Comparison of ENCODE assay signal across 13 cellular contexts in genomic region chr22:31579835-31580242, GRCh38.
DNase-seq lines count a peak whose midpoint lies in the region; ATAC-seq and TF ChIP-seq lines count a peak whose summit lies in the region.
"Had no signal": no experiment of that assay in that cellular context is flagged by ENCODE, and none has a peak within 500 bp of the region (broad histone marks: within the 10 kb centered on the region; RNA-seq: fewer than 3 reads in every experiment).

No MANE protein-coding gene starts in this region.

- H3K4me3 Mint-ChIP-seq in natural killer cell = no peak overlapping the region

- H3K4me1 Mint-ChIP-seq in natural killer cell = peaks cover 0 to 4% of the 10 kb centered on the region in 2 donors

- ATAC-seq in natural killer cell = no peak

- H3K27ac ChIP-seq in VCaP = peak overlapping the region; percentile 83
- H3K27ac ChIP-seq: KMS-11, tibial nerve had no signal

- DNase-seq in DMS 273 (lab: John Stamatoyannopoulos, UW; ENCODE audit: unreplicated experiment) (peak; percentile 20), DMS 273 treated with DMSO at 0.1 percent for 48 hours (lab: John Stamatoyannopoulos, UW) (no peak), NCI-H146 treated with DMSO at 0.1 percent for 48 hours (lab: John Stamatoyannopoulos, UW; ENCODE audit: unreplicated experiment) (peak; percentile 96), natural killer cell (no peak), anterior cingulate cortex (lab: John Stamatoyannopoulos, UW) (no peak), OCI-M1 (lab: John Stamatoyannopoulos, UW) (no peak)
- DNase-seq in stimulated activated CD4-positive, alpha-beta T cell treated with anti-CD3 and anti-CD28 coated beads, Interleukin-2, amount 100 ng/mL, for 24 hours = no peak
- DNase-seq: 8988T; activated CD8-positive, alpha-beta memory T cell treated with anti-CD3 and anti-CD28 coated beads, Interleukin-2, amount 50 U/mL, for 48 hours; Calu3 had no signal

- no peaks in the 10 kb centered on the region for H3K27me3 Mint-ChIP-seq in natural killer cell (ENCODE audit: low read depth in 2 of 2)

- H3K27ac Mint-ChIP-seq in natural killer cell = peak overlapping the region; percentile 15 to 54

- TF ChIP-seq CTCF in VCaP (conservative IDR thresholded peaks at IDR 0.05) = no peak
- TF ChIP-seq CTCF in natural killer cell (IDR thresholded peaks at IDR 0.05) = no peak

- H3K9me3 Mint-ChIP-seq in natural killer cell = no peaks in the 10 kb centered on the region

- H3K36me3 Mint-ChIP-seq in natural killer cell = peaks cover 12% of the 10 kb centered on the region

- intact Hi-C loops in natural killer cell (cut with micrococcal nuclease) = no loop called here

Comparison
In these comparisons a context has a peak if more than half of its experiments do, and no peak if none do; other contexts are left out.
1. DNase-seq: peak in DMS 273 (single experiment) and NCI-H146 treated with DMSO at 0.1 percent for 48 hours (single experiment); none in DMS 273 treated with DMSO at 0.1 percent for 48 hours (single experiment), natural killer cell (single experiment), stimulated activated CD4-positive, alpha-beta T cell treated with anti-CD3 and anti-CD28 coated beads, Interleukin-2, amount 100 ng/mL, for 24 hours (0 of 2), anterior cingulate cortex (0 of 58) and OCI-M1 (single experiment).